ENCODE assay signal across 9 cellular contexts in the genomic region with DNA sequence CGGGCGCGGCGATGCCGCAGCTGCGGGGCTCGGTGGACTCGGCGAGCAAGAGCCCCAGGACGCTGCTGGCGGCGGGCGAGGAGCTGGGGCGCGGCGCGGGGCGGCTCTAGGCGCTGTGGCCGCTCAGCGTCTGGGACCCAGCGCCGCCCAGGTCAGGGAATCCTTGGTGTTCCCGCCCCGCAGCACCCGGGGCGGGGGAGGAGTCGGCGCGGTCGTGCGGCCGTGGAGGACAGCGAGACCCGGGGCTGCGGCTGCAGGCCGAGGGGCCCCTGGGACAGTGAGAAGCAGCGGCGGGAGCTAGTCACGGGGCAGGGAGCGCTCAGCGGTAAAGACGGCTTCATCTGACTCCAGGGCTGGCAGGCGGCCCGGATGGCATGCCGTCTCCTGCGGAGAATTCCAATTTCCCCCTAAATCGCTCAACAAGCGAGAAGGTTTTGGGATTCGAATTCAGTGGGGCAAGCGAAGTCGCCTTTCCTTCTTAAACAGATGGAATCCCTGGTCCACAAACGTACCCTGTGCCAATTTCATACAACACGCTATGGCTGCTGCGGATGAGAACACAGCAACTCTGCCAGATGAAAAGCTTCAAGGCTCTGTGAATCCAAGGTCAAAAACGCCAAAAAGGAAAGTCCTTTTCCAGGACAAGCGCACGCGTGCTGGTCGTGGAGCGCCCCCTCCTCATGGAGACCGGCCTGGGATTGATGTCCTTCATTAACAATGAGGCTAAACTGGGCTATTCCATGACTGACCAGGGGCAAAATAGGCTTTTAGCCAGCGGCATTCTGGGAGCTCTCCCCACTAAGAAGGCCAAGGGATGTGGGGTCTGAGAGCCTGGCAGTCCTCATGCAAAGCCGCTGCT. TPM values are rescaled to one million over a fixed set of nuclear protein-coding genes. Genes with fewer than 3 reads are reported as not detected.
DNase-seq lines count a peak whose midpoint lies in the region; ATAC-seq and TF ChIP-seq lines count a peak whose summit lies in the region.
"Had no signal": no experiment of that assay in that cellular context is flagged by ENCODE, and none has a peak within 500 bp of the region (broad histone marks: within the 10 kb centered on the region; RNA-seq: fewer than 3 reads in every experiment).

No MANE protein-coding gene starts in this region.

- no peaks in the 10 kb centered on the region for H4K20me1 ChIP-seq in smooth muscle cell (ENCODE audit: low read depth)

- CTCF ChIA-PET in Panc1 (lab: Charles Lee): interaction anchor here (0.5 to 1.7 kb wide), 5 partner anchors 9 to 811 kb away, joined by 3 to 4 read pairs (median 3); no protein-coding TSS in a partner anchor

- intact Hi-C loops in Panc1 (cut with micrococcal nuclease; ENCODE audit: unreplicated experiment): no loop called here

- H3K9me3 ChIP-seq in Panc1 (ENCODE audit: control insufficient read depth, insufficient read depth, low read depth, low read length) (no peaks in the 10 kb centered on the region), smooth muscle cell (replicated peaks; ENCODE audit: low read depth) (no peaks in the 10 kb centered on the region)

- POLR2A ChIA-PET in Panc1 (lab: Charles Lee): interaction anchor here (0.6 to 0.7 kb wide), 3 partner anchors 65 to 320 kb away, joined by 3 to 7 read pairs (median 3); a partner anchor contains a TSS

- in situ Hi-C loops in GM13976 (cut with MboI; ENCODE audit: low sequenced_read_pairs, unreplicated experiment) (no loop called here), Panc1 (cut with HindIII; ENCODE audit: low pct_unique_long_range_greater_than_20kb, low sequenced_read_pairs) (no loop called here)

- H3K4me1 ChIP-seq in Panc1 (ENCODE audit: control insufficient read depth, insufficient read depth, low read length): peaks cover 3% of the 10 kb centered on the region
- peaks cover 4% of the 10 kb centered on the region for H3K4me1 ChIP-seq in smooth muscle cell (ENCODE audit: low read depth)

- peak overlapping the region; percentile 43 for H3K9ac ChIP-seq in smooth muscle cell (ENCODE audit: low read depth)

- BruUV-seq in Panc1 (replicated peaks; lab: Mats Ljungman, UMichigan): no TSS peak

- H3K36me3 ChIP-seq in Panc1 (ENCODE audit: control insufficient read depth, insufficient read depth, low read length) (no peaks in the 10 kb centered on the region), smooth muscle cell (ENCODE audit: low read depth) (no peaks in the 10 kb centered on the region)

- peak; percentile 94 for ATAC-seq in Panc1
- no peak for ATAC-seq in HG03039 (IDR thresholded peaks at IDR 0.05; ENCODE audit: unreplicated experiment)
- no peak for ATAC-seq in GM18868 (IDR thresholded peaks at IDR 0.05; ENCODE audit: unreplicated experiment)

- TF ChIP-seq CTCF in GM13976 (IDR thresholded peaks at IDR 0.05; ENCODE audit: borderline replicate concordance, control extremely low read depth, extremely low read depth, insufficient read depth, missing control alignments): no peak
- no peak for TF ChIP-seq CTCF in Panc1 (IDR thresholded peaks at IDR 0.05)
- TF ChIP-seq CTCF in smooth muscle cell (IDR thresholded peaks at IDR 0.05; ENCODE audit: borderline replicate concordance, insufficient read depth, poor library complexity, severe bottlenecking): no peak

- peaks cover 17% of the 10 kb centered on the region for H3K27me3 ChIP-seq in Panc1 (ENCODE audit: control insufficient read depth, insufficient read depth, low read length)
- peaks cover 5% of the 10 kb centered on the region for H3K27me3 ChIP-seq in smooth muscle cell (ENCODE audit: low read depth)

- H3K4me3 ChIP-seq in Panc1 (ENCODE audit: low read depth in 2 of 2, low read length in 2 of 2) (peak overlapping the region; percentile 55 to 74), smooth muscle cell (peak overlapping the region; percentile 71)

- peak overlapping the region; percentile 99 for H2AFZ ChIP-seq in smooth muscle cell (ENCODE audit: low read depth)

- H3K27ac ChIP-seq in Panc1 (ENCODE audit: low read length) (no peak overlapping the region; the same call in none of the 2 replicates), smooth muscle cell (ENCODE audit: low read depth) (no peak overlapping the region)

- DNase-seq in 8988T (peak; percentile 40), GM13976 (ENCODE audit: low spot score) (peak; percentile 50), Panc1 (ENCODE audit: low read depth, low spot score) (no peak), dedifferentiated amniotic fluid mesenchymal stem cell (ENCODE audit: extremely low spot score) (peak; percentile 27), kidney glomerular epithelial cell (lab: John Stamatoyannopoulos, UW) (peak; percentile 3), smooth muscle cell (lab: John Stamatoyannopoulos, UW; ENCODE audit: unreplicated experiment) (peak; percentile 24)

- H3K4me2 ChIP-seq in smooth muscle cell: peak overlapping the region; percentile 97

- WGBS in smooth muscle cell (ENCODE audit: low lambda C conversion rate): 3% methylated on average over 52 of the region's 64 CpGs

- no peaks in the 10 kb centered on the region for H3K79me2 ChIP-seq in smooth muscle cell (ENCODE audit: low read depth)

- H3F3A ChIP-seq in smooth muscle cell (ENCODE audit: low read depth): no peaks in the 10 kb centered on the region

RNA-seq across cellular contexts. Expression of a gene that starts 4.2 kb away (rescaled TPM):
- not detected for total RNA-seq in Panc1 (2021; ENCODE audit: unreplicated experiment)
- not detected for polyA plus RNA-seq in Panc1 (2012; ENCODE audit: insufficient read length)
- 0.27 TPM in 1 of 2 replicates, not detected in the other for total RNA-seq in smooth muscle cell
- polyA plus RNA-seq in smooth muscle cell: 0.38 TPM in 1 of 2 replicates, not detected in the other
- total RNA-seq: glomerular endothelial cell had no signal

RNA-seq across cellular contexts. Expression of a gene that starts 17.3 kb away (rescaled TPM):
- total RNA-seq in Panc1 (2021; ENCODE audit: unreplicated experiment) (11.0 TPM), smooth muscle cell (8.2 and 11.1 TPM in 2 replicates)
- polyA plus RNA-seq in Panc1 (2012; ENCODE audit: insufficient read length): 3.5 TPM
- polyA plus RNA-seq in smooth muscle cell: 1.1 and 1.6 TPM in 2 replicates

RNA-seq across cellular contexts. Expression of a gene that starts 31.5 kb away (rescaled TPM):
- 13.9 TPM for total RNA-seq in Panc1 (2021; ENCODE audit: unreplicated experiment)
- polyA plus RNA-seq in Panc1 (2012; ENCODE audit: insufficient read length): 8.0 TPM
- 14.1 and 15.7 TPM in 2 replicates for total RNA-seq in smooth muscle cell
- polyA plus RNA-seq in smooth muscle cell: 10.5 and 12.1 TPM in 2 replicates

RNA-seq across cellular contexts. Expression of a gene that starts 44.5 kb away (rescaled TPM):
- total RNA-seq in Panc1 (2021; ENCODE audit: unreplicated experiment) (not detected), smooth muscle cell (7.3 and 9.6 TPM in 2 replicates)
- 0.12 TPM for polyA plus RNA-seq in Panc1 (2012; ENCODE audit: insufficient read length)
- polyA plus RNA-seq in smooth muscle cell: 3.3 and 8.1 TPM in 2 replicates

RNA-seq across cellular contexts. Expression of a gene that starts 50.5 kb away (rescaled TPM):
- total RNA-seq in Panc1 (2021; ENCODE audit: unreplicated experiment): 18.9 TPM
- 17.9 TPM for polyA plus RNA-seq in Panc1 (2012; ENCODE audit: insufficient read length)
- 25.8 and 27.6 TPM in 2 replicates for total RNA-seq in smooth muscle cell
- 7.0 and 9.0 TPM in 2 replicates for polyA plus RNA-seq in smooth muscle cell
